ENCODE assay signal across 16 cellular contexts in the genomic region with DNA sequence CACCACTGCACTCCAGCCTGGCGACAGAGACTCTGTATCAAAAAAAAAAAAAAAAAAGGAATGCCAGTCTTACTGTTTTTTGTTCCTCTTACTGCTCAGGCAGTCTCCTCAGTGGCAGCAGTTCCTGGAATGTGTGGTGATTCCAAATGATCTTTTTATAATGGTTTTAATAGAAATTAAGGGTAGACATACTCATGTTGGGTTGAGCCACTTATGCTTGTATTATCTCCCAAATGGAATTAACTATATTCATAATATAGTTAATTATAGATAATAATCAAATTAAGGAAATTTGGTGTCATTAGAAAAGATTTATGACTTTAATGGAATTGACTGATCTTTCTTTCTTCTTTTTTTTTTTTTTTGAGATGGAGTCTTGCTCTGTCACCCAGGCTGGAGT. TPM values are rescaled to one million over a fixed set of nuclear protein-coding genes. Genes with fewer than 3 reads are reported as not detected.
DNase-seq lines count a peak whose midpoint lies in the region; ATAC-seq and TF ChIP-seq lines count a peak whose summit lies in the region.
"Had no signal": no experiment of that assay in that cellular context is flagged by ENCODE, and none has a peak within 500 bp of the region (broad histone marks: within the 10 kb centered on the region; RNA-seq: fewer than 3 reads in every experiment).

No MANE protein-coding gene starts in this region.

- peak overlapping the region; percentile 39; the same call in 1 of the 2 replicates for H3K9ac ChIP-seq in BLaER1
- H3K9ac ChIP-seq in BLaER1 treated with 17β-estradiol and CSF1 and Interleukin-3, amounts not matched to agents 10 nM and 100 nM = peak overlapping the region; percentile 42 to 74 (median 64); a peak in 16 of 22 replicates

- H3K36me3 ChIP-seq in BLaER1 (peaks cover 1% of the 10 kb centered on the region; the same call in 1 of the 2 replicates), thyroid gland (no peaks in the 10 kb centered on the region)
- H3K36me3 ChIP-seq in BLaER1 treated with 17β-estradiol and CSF1 and Interleukin-3, amounts not matched to agents 10 nM and 100 nM = peaks cover under 1 to 19% (median 7%) of the 10 kb centered on the region in 11 experiments; a peak in 10 of 22 replicates
- no peaks in the 10 kb centered on the region for H3K36me3 ChIP-seq in effector memory CD4-positive, alpha-beta T cell (ENCODE audit: control insufficient read depth, insufficient read depth, low read length)
- H3K36me3 ChIP-seq: HAP-1 had no signal

- H3K4me3 ChIP-seq in BLaER1 = no peak overlapping the region
- H3K4me3 ChIP-seq in BLaER1 treated with 17β-estradiol and CSF1 and Interleukin-3, amounts not matched to agents 10 nM and 100 nM = peak overlapping the region in 7 of 10 experiments; percentile 1 to 54 (median 30); a peak in 8 of 20 replicates
- no peak overlapping the region for H3K4me3 ChIP-seq in thyroid gland (replicated peaks in 1 of 3)
- no peak overlapping the region for H3K4me3 ChIP-seq in effector memory CD4-positive, alpha-beta T cell (ENCODE audit: insufficient read depth, low read depth, low read length, poor library complexity, severe bottlenecking)
- H3K4me3 ChIP-seq: HAP-1 had no signal

- no peak overlapping the region for H3K4me3 Mint-ChIP-seq in central memory CD8-positive, alpha-beta T cell
- H3K4me3 Mint-ChIP-seq: CD14-positive monocyte; CD4-positive, alpha-beta T cell; HFFc6 had no signal

- H3K27ac ChIP-seq in BLaER1 = peak overlapping the region; percentile 68
- H3K27ac ChIP-seq in BLaER1 treated with 17β-estradiol and CSF1 and Interleukin-3, amounts not matched to agents 10 nM and 100 nM = peak overlapping the region in 9 of 11 experiments; percentile 67 to 82 (median 74); a peak in 17 of 22 replicates
- peak overlapping the region; percentile 31 to 79 (median 66) for H3K27ac ChIP-seq in thyroid gland
- no peak overlapping the region for H3K27ac ChIP-seq in effector memory CD4-positive, alpha-beta T cell (ENCODE audit: insufficient read depth, low read length, poor library complexity, severe bottlenecking)

- H3K27me3 ChIP-seq in BLaER1 (no peaks in the 10 kb centered on the region), thyroid gland (no peaks in the 10 kb centered on the region)
- H3K27me3 ChIP-seq in BLaER1 treated with 17β-estradiol and CSF1 and Interleukin-3, amounts not matched to agents 10 nM and 100 nM = no peaks in the 10 kb centered on the region
- no peaks in the 10 kb centered on the region for H3K27me3 ChIP-seq in effector memory CD4-positive, alpha-beta T cell (replicated peaks; ENCODE audit: control insufficient read depth, insufficient read depth, low read length, poor library complexity, severe bottlenecking)

- ATAC-seq in central memory CD8-positive, alpha-beta T cell (replicated peaks; ENCODE audit: extremely low read depth, poor library complexity, severe bottlenecking) = no peak
- no peak for ATAC-seq in GM18861 (IDR thresholded peaks at IDR 0.05; ENCODE audit: unreplicated experiment)

- H3K4me2 ChIP-seq in BLaER1 = peak overlapping the region; percentile 70
- peak overlapping the region; percentile 69 to 95 (median 83) for H3K4me2 ChIP-seq in BLaER1 treated with 17β-estradiol and CSF1 and Interleukin-3, amounts not matched to agents 10 nM and 100 nM

- intact Hi-C loops in thyroid gland (cut with DNase I) = no loop called here

- H4K20me1 ChIP-seq in BLaER1 = no peaks in the 10 kb centered on the region
- H4K20me1 ChIP-seq in BLaER1 treated with 17β-estradiol and CSF1 and Interleukin-3, amounts not matched to agents 10 nM and 100 nM = peaks cover 0 to 98% (median 42%) of the 10 kb centered on the region in 11 experiments; a peak in 19 of 22 replicates

- peak overlapping the region; percentile 52 for H3K27ac Mint-ChIP-seq in central memory CD8-positive, alpha-beta T cell (ENCODE audit: low read depth)
- H3K27ac Mint-ChIP-seq: HFFc6 had no signal

- no peak for DNase-seq in central memory CD8-positive, alpha-beta T cell (ENCODE audit: low spot score in 2 of 2)
- DNase-seq in thyroid gland = no peak
- DNase-seq in effector memory CD4-positive, alpha-beta T cell = no peak
- DNase-seq: Calu3; CD4-positive, alpha-beta T cell; COR-L47; DMS53; DMS79 treated with DMSO at 0.1 percent for 48 hours; GF-D8; GOT3; HFFc6 had no signal

- WGBS in thyroid gland, 2 donors = 21 to 44% methylated on average over 1 of the region's 1 CpG

- TF ChIP-seq POLR2A in thyroid gland (IDR thresholded peaks at IDR 0.05) = no peak

- H3K27me3 Mint-ChIP-seq in central memory CD8-positive, alpha-beta T cell = no peaks in the 10 kb centered on the region
- H3K27me3 Mint-ChIP-seq: CD4-positive, alpha-beta T cell had no signal

- H3K4me1 Mint-ChIP-seq in central memory CD8-positive, alpha-beta T cell = peaks cover 70% of the 10 kb centered on the region

- H3K4me1 ChIP-seq in BLaER1 (peaks cover 68% of the 10 kb centered on the region), thyroid gland (peaks cover 16 to 19% of the 10 kb centered on the region in 2 donors)
- peaks cover 56 to 68% (median 65%) of the 10 kb centered on the region in 10 experiments for H3K4me1 ChIP-seq in BLaER1 treated with 17β-estradiol and CSF1 and Interleukin-3, amounts not matched to agents 10 nM and 100 nM
- no peaks in the 10 kb centered on the region for H3K4me1 ChIP-seq in effector memory CD4-positive, alpha-beta T cell (ENCODE audit: control insufficient read depth, insufficient read depth, low read length, poor library complexity, severe bottlenecking)

- H3K9me3 Mint-ChIP-seq in central memory CD8-positive, alpha-beta T cell = no peaks in the 10 kb centered on the region
- H3K9me3 Mint-ChIP-seq: HFFc6 had no signal

- H3K36me3 Mint-ChIP-seq in central memory CD8-positive, alpha-beta T cell (ENCODE audit: insufficient read depth) = peaks cover 6% of the 10 kb centered on the region

- TF ChIP-seq CTCF in thyroid gland (IDR thresholded peaks at IDR 0.05) = no peak

- peaks cover 14% of the 10 kb centered on the region for H3K9me3 ChIP-seq in BLaER1
- H3K9me3 ChIP-seq in BLaER1 treated with 17β-estradiol and CSF1 and Interleukin-3, amounts not matched to agents 10 nM and 100 nM (replicated peaks in 1 of 11) = peaks cover 8 to 26% (median 19%) of the 10 kb centered on the region in 11 experiments; a peak in 19 of 22 replicates
- no peaks in the 10 kb centered on the region for H3K9me3 ChIP-seq in thyroid gland
- no peaks in the 10 kb centered on the region for H3K9me3 ChIP-seq in effector memory CD4-positive, alpha-beta T cell (ENCODE audit: control insufficient read depth, low read length)
- H3K9me3 ChIP-seq: HAP-1 had no signal

RNA-seq across cellular contexts. Expression of a gene that starts 28.7 kb away (rescaled TPM):
- total RNA-seq in thyroid gland = 10 to 100 TPM; 55.1 to 85.5 (median 64.0) TPM

Comparison
In these comparisons a context has a peak if more than half of its experiments do, and no peak if none do; other contexts are left out.
1. H3K4me3 ChIP-seq: peak in BLaER1 treated with 17β-estradiol and CSF1 and Interleukin-3, amounts not matched to agents 10 nM and 100 nM (7 of 10); none in BLaER1 (single experiment), thyroid gland (0 of 3) and effector memory CD4-positive, alpha-beta T cell (single experiment).